1 cellular context compared by ENCODE assay signal in genomic region chr16:31073073-31073822, GRCh38.
TF ChIP-seq lines count a peak whose summit lies in the region.

No MANE protein-coding gene starts in this region.

TF ChIP-seq in K562, 482 proteins besides CTCF, POLR2A, EP300 and RAD21 (continued from another document and continues in another):
- TF ChIP-seq ZNF592 (IDR thresholded peaks at IDR 0.05) (peak; percentile 45; the same call in 1 of the 2 replicates), RBM17 (IDR thresholded peaks at IDR 0.05; ENCODE audit: borderline replicate concordance, low read depth, low read length) (no peak), NR3C1 (CRISPR knock-in tag; IDR thresholded peaks at IDR 0.05) (peak; percentile 61; the same call in 1 of the 2 replicates), HNRNPL (IDR thresholded peaks at IDR 0.05; ENCODE audit: low read depth, low read length) (0 out of 2 replicates have a peak, but pooled peaks have one; percentile 29), ZNF224 (CRISPR knock-in tag; IDR thresholded peaks at IDR 0.05) (0 out of 2 replicates have a peak, but pooled peaks have one; percentile 60), MNT (conservative IDR thresholded peaks at IDR 0.05) (peak; percentile 62 to 65), ZNF197 (CRISPR knock-in tag; IDR thresholded peaks at IDR 0.05; ENCODE audit: low read depth) (peak; percentile 24; the same call in 1 of the 2 replicates), MED1 (CRISPR knock-in tag; IDR thresholded peaks at IDR 0.05; ENCODE audit: borderline replicate concordance) (peak; percentile 26; the same call in 1 of the 2 replicates), POLR3A (IDR thresholded peaks at IDR 0.05; ENCODE audit: borderline replicate concordance, extremely low read depth, insufficient read depth, insufficient read length) (no peak), SRSF7 (optimal IDR thresholded peaks at IDR 0.05; ENCODE audit: low read depth, low read length) (no peak), SOX6 (IDR thresholded peaks at IDR 0.05) (peak; percentile 25), CCNT2 (IDR thresholded peaks at IDR 0.05; ENCODE audit: borderline replicate concordance, extremely low read depth, insufficient read length, low read depth, low read length) (peak; percentile 53), HCFC1 (IDR thresholded peaks at IDR 0.05; ENCODE audit: low read depth, low read length) (peak; percentile 54), E2F3 (CRISPR knock-in tag; IDR thresholded peaks at IDR 0.05) (peak; percentile 44; the same call in 1 of the 2 replicates), ZBTB1 (CRISPR knock-in tag; IDR thresholded peaks at IDR 0.05; ENCODE audit: borderline replicate concordance, low read depth) (0 out of 2 replicates have a peak, but pooled peaks have one; percentile 11), SPI1 (IDR thresholded peaks at IDR 0.05; ENCODE audit: borderline replicate concordance, low read depth, low read length) (peak; percentile 86), YBX1 (IDR thresholded peaks at IDR 0.05) (no peak), MTA3 (IDR thresholded peaks at IDR 0.05; ENCODE audit: borderline replicate concordance) (peak; percentile 19; the same call in 1 of the 2 replicates), ZNF124 (CRISPR knock-in tag; IDR thresholded peaks at IDR 0.05) (no peak), NR4A1 (CRISPR knock-in tag; IDR thresholded peaks at IDR 0.05) (peak; percentile 52; the same call in 1 of the 2 replicates), NR4A1 (tag; IDR thresholded peaks at IDR 0.05) (no peak), TRIM24 (IDR thresholded peaks at IDR 0.05) (peak in 1 of 2 experiments; percentile 7; a peak in 2 of 4 replicates), ATF4 (CRISPR knock-in tag; IDR thresholded peaks at IDR 0.05) (no peak), ZNF263 (CRISPR knock-in tag; IDR thresholded peaks at IDR 0.05; ENCODE audit: borderline replicate concordance) (peak; percentile 26; the same call in 1 of the 2 replicates), ZBTB33 (CRISPR knock-in tag; IDR thresholded peaks at IDR 0.05) (peak; percentile 62), HLTF (IDR thresholded peaks at IDR 0.05) (peak; percentile 68; the same call in 1 of the 2 replicates), PHF8 (IDR thresholded peaks at IDR 0.05; ENCODE audit: borderline replicate concordance, low read length) (peak; percentile 83; the same call in 1 of the 2 replicates), RBFOX2 (IDR thresholded peaks at IDR 0.05; ENCODE audit: low read depth, low read length) (peak; percentile 86), VEZF1 (CRISPR knock-in tag; IDR thresholded peaks at IDR 0.05) (peak; percentile 83), ZKSCAN1 (IDR thresholded peaks at IDR 0.05; ENCODE audit: low read depth, low read length) (no peak), TFE3 (CRISPR knock-in tag; IDR thresholded peaks at IDR 0.05) (no peak)
- TF ChIP-seq, protein P1, sequence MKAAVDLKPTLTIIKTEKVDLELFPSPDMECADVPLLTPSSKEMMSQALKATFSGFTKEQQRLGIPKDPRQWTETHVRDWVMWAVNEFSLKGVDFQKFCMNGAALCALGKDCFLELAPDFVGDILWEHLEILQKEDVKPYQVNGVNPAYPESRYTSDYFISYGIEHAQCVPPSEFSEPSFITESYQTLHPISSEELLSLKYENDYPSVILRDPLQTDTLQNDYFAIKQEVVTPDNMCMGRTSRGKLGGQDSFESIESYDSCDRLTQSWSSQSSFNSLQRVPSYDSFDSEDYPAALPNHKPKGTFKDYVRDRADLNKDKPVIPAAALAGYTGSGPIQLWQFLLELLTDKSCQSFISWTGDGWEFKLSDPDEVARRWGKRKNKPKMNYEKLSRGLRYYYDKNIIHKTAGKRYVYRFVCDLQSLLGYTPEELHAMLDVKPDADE (conservative IDR thresholded peaks at IDR 0.05; ENCODE audit: control insufficient read depth, low read depth, low read length) = peak; percentile 78; the same call in 1 of the 2 replicates
- TF ChIP-seq, protein P2, sequence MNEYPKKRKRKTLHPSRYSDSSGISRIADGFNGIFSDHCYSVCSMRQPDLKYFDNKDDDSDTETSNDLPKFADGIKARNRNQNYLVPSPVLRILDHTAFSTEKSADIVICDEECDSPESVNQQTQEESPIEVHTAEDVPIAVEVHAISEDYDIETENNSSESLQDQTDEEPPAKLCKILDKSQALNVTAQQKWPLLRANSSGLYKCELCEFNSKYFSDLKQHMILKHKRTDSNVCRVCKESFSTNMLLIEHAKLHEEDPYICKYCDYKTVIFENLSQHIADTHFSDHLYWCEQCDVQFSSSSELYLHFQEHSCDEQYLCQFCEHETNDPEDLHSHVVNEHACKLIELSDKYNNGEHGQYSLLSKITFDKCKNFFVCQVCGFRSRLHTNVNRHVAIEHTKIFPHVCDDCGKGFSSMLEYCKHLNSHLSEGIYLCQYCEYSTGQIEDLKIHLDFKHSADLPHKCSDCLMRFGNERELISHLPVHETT (CRISPR knock-in tag; conservative IDR thresholded peaks at IDR 0.05 in 1 of 2, IDR thresholded peaks at IDR 0.05 in 1 of 2) = peak in 1 of 2 experiments; percentile 72; a peak in 1 of 4 replicates
- TF ChIP-seq, protein P3, sequence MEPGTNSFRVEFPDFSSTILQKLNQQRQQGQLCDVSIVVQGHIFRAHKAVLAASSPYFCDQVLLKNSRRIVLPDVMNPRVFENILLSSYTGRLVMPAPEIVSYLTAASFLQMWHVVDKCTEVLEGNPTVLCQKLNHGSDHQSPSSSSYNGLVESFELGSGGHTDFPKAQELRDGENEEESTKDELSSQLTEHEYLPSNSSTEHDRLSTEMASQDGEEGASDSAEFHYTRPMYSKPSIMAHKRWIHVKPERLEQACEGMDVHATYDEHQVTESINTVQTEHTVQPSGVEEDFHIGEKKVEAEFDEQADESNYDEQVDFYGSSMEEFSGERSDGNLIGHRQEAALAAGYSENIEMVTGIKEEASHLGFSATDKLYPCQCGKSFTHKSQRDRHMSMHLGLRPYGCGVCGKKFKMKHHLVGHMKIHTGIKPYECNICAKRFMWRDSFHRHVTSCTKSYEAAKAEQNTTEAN (CRISPR knock-in tag; IDR thresholded peaks at IDR 0.05) = peak; percentile 25; the same call in 1 of the 2 replicates
- TF ChIP-seq, protein P4, sequence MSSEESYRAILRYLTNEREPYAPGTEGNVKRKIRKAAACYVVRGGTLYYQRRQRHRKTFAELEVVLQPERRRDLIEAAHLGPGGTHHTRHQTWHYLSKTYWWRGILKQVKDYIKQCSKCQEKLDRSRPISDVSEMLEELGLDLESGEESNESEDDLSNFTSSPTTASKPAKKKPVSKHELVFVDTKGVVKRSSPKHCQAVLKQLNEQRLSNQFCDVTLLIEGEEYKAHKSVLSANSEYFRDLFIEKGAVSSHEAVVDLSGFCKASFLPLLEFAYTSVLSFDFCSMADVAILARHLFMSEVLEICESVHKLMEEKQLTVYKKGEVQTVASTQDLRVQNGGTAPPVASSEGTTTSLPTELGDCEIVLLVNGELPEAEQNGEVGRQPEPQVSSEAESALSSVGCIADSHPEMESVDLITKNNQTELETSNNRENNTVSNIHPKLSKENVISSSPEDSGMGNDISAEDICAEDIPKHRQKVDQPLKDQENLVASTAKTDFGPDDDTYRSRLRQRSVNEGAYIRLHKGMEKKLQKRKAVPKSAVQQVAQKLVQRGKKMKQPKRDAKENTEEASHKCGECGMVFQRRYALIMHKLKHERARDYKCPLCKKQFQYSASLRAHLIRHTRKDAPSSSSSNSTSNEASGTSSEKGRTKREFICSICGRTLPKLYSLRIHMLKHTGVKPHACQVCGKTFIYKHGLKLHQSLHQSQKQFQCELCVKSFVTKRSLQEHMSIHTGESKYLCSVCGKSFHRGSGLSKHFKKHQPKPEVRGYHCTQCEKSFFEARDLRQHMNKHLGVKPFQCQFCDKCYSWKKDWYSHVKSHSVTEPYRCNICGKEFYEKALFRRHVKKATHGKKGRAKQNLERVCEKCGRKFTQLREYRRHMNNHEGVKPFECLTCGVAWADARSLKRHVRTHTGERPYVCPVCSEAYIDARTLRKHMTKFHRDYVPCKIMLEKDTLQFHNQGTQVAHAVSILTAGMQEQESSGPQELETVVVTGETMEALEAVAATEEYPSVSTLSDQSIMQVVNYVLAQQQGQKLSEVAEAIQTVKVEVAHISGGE (CRISPR knock-in tag; IDR thresholded peaks at IDR 0.05) = peak in 1 of 3 experiments; percentile 74; a peak in 2 of 6 replicates
